16 cellular contexts compared by ENCODE assay signal in the genomic region with DNA sequence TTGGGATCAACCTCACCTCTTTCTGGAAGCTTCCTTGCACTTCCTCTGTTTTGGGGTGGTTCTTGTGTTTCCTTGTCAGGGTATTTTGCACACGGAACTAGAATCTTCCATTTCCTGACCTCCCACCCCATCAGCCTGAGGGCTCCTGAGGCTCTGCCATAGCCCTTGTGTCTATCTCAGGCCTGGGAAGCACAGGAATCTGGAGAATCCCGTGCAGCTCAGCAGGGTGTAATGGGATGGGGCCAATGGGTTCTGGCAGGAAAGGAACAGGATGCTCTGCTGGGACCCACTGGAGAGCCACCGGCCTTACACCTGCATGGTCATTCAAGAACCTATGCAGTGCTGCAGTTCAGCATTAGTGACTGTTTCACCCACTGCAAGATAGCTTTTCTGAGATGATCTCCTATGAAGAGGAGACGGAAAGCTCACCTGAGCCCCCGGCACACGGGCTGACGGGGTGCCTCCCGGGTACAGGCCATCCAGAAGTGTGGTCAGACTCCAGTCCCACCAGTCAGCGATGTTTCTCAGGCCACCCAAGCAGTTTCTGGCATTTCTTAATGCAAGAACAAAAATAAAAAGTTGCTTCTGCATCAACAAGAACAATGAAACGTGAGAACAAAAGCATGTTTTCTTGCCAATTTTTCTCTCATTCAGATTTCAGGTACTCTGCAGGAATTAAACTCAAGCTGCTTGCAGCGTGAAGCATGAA.
A peak's percentile ranks its signal among the peaks of the same experiment; 100 is the strongest.
DNase-seq lines count a peak whose midpoint lies in the region; ATAC-seq and TF ChIP-seq lines count a peak whose summit lies in the region.
"Had no signal": no experiment of that assay in that cellular context is flagged by ENCODE, and none has a peak within 500 bp of the region (broad histone marks: within the 10 kb centered on the region; RNA-seq: fewer than 3 reads in every experiment).

No MANE protein-coding gene starts in this region.

- H3K79me2 ChIP-seq in mesendoderm (ENCODE audit: control insufficient read depth, insufficient read depth, low read length) = no peaks in the 10 kb centered on the region

- H3K4me3 ChIP-seq in endodermal cell (ENCODE audit: low read length) (no peak overlapping the region), mesendoderm (ENCODE audit: low read length) (no peak overlapping the region)
- H3K4me3 ChIP-seq: MG63, SK-N-MC had no signal

- H2BK120ac ChIP-seq in mesendoderm (ENCODE audit: low read depth, low read length) = no peak overlapping the region

- H3K27me3 Mint-ChIP-seq in endodermal cell (ENCODE audit: insufficient read depth) = no peaks in the 10 kb centered on the region

- no peak for TF ChIP-seq CTCF in endodermal cell (conservative IDR thresholded peaks at IDR 0.05)

- no peak overlapping the region for H2BK15ac ChIP-seq in mesendoderm (replicated peaks; ENCODE audit: low read depth)

- H3K23ac ChIP-seq in mesendoderm (ENCODE audit: low read length) = no peak overlapping the region

- no peak overlapping the region for H3K27ac ChIP-seq in endodermal cell (ENCODE audit: low read depth, low read length)
- no peak overlapping the region for H3K27ac ChIP-seq in mesendoderm (ENCODE audit: low read depth, low read length)
- H3K27ac ChIP-seq: C4-2B, SK-N-MC had no signal

- no peak overlapping the region for H2AK5ac ChIP-seq in mesendoderm (ENCODE audit: low read length)

- H4K8ac ChIP-seq in mesendoderm (ENCODE audit: low read depth, low read length) = no peak overlapping the region

- no peaks in the 10 kb centered on the region for H3K9me3 ChIP-seq in endodermal cell (ENCODE audit: control insufficient read depth, low read length)
- H3K9me3 ChIP-seq: MG63 had no signal

- no peaks in the 10 kb centered on the region for H3K9me3 Mint-ChIP-seq in endodermal cell

- peak; percentile 55 for DNase-seq in EH (ENCODE audit: low read depth)
- DNase-seq in NCI-H226 = peak; percentile 34
- peak; percentile 87 for DNase-seq in endodermal cell
- DNase-seq in mesendoderm = peak; percentile 92
- no peak for DNase-seq in DMS53 treated with DMSO at 0.1 percent for 48 hours (lab: John Stamatoyannopoulos, UW; ENCODE audit: unreplicated experiment)
- DNase-seq in AG08396 (ENCODE audit: low spot score) = no peak
- no peak for DNase-seq in H4 (ENCODE audit: low spot score)
- DNase-seq: KG1, MG63, NCI-H1092, NCI-H2081 treated with DMSO at 0.1 percent for 48 hours, NCI-H524 had no signal

- no peak overlapping the region for H3K4me3 Mint-ChIP-seq in endodermal cell

- H3K36me3 ChIP-seq in endodermal cell (ENCODE audit: control insufficient read depth, insufficient read depth, low read length) (no peaks in the 10 kb centered on the region), mesendoderm (ENCODE audit: control insufficient read depth, insufficient read depth, low read length) (no peaks in the 10 kb centered on the region)
- H3K36me3 ChIP-seq: MG63 had no signal

- ATAC-seq in HG03025 (IDR thresholded peaks at IDR 0.05; ENCODE audit: low FRiP score, unreplicated experiment) = no peak
- ATAC-seq: Right ventricle myocardium inferior had no signal

- no peak overlapping the region for H3K4ac ChIP-seq in mesendoderm (ENCODE audit: low read depth, low read length)

- H3K18ac ChIP-seq in mesendoderm (ENCODE audit: low read length) = no peak overlapping the region

- H3K79me1 ChIP-seq in mesendoderm (ENCODE audit: low read length) = no peaks in the 10 kb centered on the region

- no peak overlapping the region for H3K27ac Mint-ChIP-seq in endodermal cell

- no peak overlapping the region for H2BK5ac ChIP-seq in mesendoderm (ENCODE audit: low read length)

- no peaks in the 10 kb centered on the region for H3K36me3 Mint-ChIP-seq in endodermal cell (ENCODE audit: low read depth)

- H3K9ac ChIP-seq in endodermal cell (ENCODE audit: extremely low read depth, low read length, poor library complexity, severe bottlenecking) = no peak overlapping the region
- no peak overlapping the region for H3K9ac ChIP-seq in mesendoderm (ENCODE audit: low read length)

- peaks cover 1% of the 10 kb centered on the region for H3K4me1 Mint-ChIP-seq in endodermal cell

- no peak overlapping the region for H3K4me2 ChIP-seq in mesendoderm (ENCODE audit: low read length)

- no peak overlapping the region for H4K5ac ChIP-seq in mesendoderm (ENCODE audit: low read length)

- H3K27me3 ChIP-seq in endodermal cell (ENCODE audit: control insufficient read depth, insufficient read depth, low read length, poor library complexity, severe bottlenecking) (no peaks in the 10 kb centered on the region), mesendoderm (ENCODE audit: insufficient read depth, low read length, poor library complexity) (no peaks in the 10 kb centered on the region)
- H3K27me3 ChIP-seq: MG63 had no signal

- no peak overlapping the region for H3K56ac ChIP-seq in mesendoderm (ENCODE audit: low read length)

- H3K4me1 ChIP-seq in endodermal cell (ENCODE audit: control insufficient read depth, insufficient read depth, low read length) = no peaks in the 10 kb centered on the region
- H3K4me1 ChIP-seq in mesendoderm (ENCODE audit: control insufficient read depth, low read depth, low read length) = no peaks in the 10 kb centered on the region

- WGBS in endodermal cell (ENCODE audit: insufficient coverage in 1 of 2, insufficient read length in 1 of 2), 2 experiments = 82 to 85% methylated on average over 9 to 11 of the region's 11 CpGs
- WGBS in mesendoderm (ENCODE audit: extremely low coverage, insufficient coverage, low lambda C conversion rate) = no CpG with 5 or more reads among the region's 11 CpGs

Comparison
In these comparisons a context has a peak if more than half of its experiments do, and no peak if none do; other contexts are left out.
1. DNase-seq: peak in EH (single experiment), NCI-H226 (single experiment), endodermal cell (single experiment) and mesendoderm (single experiment); none in DMS53 treated with DMSO at 0.1 percent for 48 hours (single experiment), AG08396 (single experiment) and H4 (single experiment).